Comparison of ENCODE assay signal across 19 cellular contexts in the genomic region with DNA sequence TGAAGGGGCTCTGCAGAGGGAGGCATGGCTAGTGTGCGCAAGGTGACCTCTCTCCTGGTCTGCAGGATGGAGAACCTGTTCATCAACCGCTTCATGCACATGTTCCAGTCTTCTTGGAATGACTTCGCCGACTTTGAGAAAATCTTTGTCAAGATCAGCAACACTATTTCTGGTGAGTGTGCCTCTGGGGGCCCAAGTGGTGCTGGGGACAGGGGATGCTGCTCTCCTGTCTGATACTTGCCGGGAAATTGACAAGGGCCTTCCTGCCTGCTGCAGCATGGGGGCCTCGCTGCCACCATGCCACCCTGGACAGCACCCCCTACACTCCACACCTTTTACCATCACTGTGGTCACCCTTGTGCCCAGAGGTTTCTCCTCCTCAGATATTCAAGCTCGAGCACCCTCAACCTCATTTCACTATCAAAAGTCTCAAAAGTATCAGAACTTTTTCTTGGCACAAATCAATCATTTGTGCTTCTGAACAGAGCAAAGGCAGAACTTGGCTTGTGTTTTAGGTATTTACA. TPM values are rescaled to one million over a fixed set of nuclear protein-coding genes. Genes with fewer than 3 reads are reported as not detected.
DNase-seq lines count a peak whose midpoint lies in the region; ATAC-seq and TF ChIP-seq lines count a peak whose summit lies in the region.
"Had no signal": no experiment of that assay in that cellular context is flagged by ENCODE, and none has a peak within 500 bp of the region (broad histone marks: within the 10 kb centered on the region; RNA-seq: fewer than 3 reads in every experiment).

No MANE protein-coding gene starts in this region.

- no peak for TF ChIP-seq CTCF in right lobe of liver (IDR thresholded peaks at IDR 0.05)

- in situ Hi-C loops in GM23248 (cut with MboI), result no loop called here

- no peak overlapping the region for H2AFZ ChIP-seq in GM23248

- CTCF ChIA-PET in activated CD8-positive, alpha-beta memory T cell treated with anti-CD3 and anti-CD28 coated beads, Interleukin-2, amount 10 ng/mL, durations not matched to agents 7 days and 5 days (lab: Charles Lee), result interaction anchor here (1.1 kb wide), 1 partner anchor 236 kb away, joined by 3 read pairs; no protein-coding TSS in a partner anchor

- peak overlapping the region; percentile 45 for H3K27ac Mint-ChIP-seq in activated CD8-positive, alpha-beta memory T cell treated with anti-CD3 and anti-CD28 coated beads, Interleukin-2, amount 10 ng/mL, durations not matched to agents 7 days and 5 days
- peak overlapping the region; percentile 17 for H3K27ac Mint-ChIP-seq in activated T-helper 17 cell treated with anti-CD3 and anti-CD28 coated beads, Interleukin-2, amount 50 U/mL, for 72 hours
- H3K27ac Mint-ChIP-seq in stimulated activated effector memory CD8-positive, alpha-beta T cell treated with anti-CD3 and anti-CD28 coated beads, Interleukin-12 subunit alpha, Interleukin-12 subunit beta, amount 100 ng/mL, for 72 hours, result peak overlapping the region; percentile 7
- H3K27ac Mint-ChIP-seq: CD4-positive, alpha-beta T cell had no signal

- peaks cover 11% of the 10 kb centered on the region for H3K36me3 Mint-ChIP-seq in activated CD8-positive, alpha-beta memory T cell treated with anti-CD3 and anti-CD28 coated beads, Interleukin-2, amount 10 ng/mL, durations not matched to agents 7 days and 5 days
- peaks cover 7% of the 10 kb centered on the region for H3K36me3 Mint-ChIP-seq in activated T-helper 17 cell treated with anti-CD3 and anti-CD28 coated beads, Interleukin-2, amount 50 U/mL, for 72 hours (ENCODE audit: low read depth)
- peaks cover under 1% of the 10 kb centered on the region for H3K36me3 Mint-ChIP-seq in stimulated activated effector memory CD8-positive, alpha-beta T cell treated with anti-CD3 and anti-CD28 coated beads, Interleukin-12 subunit alpha, Interleukin-12 subunit beta, amount 100 ng/mL, for 72 hours

- 25% methylated on average over 1 of the region's 7 CpGs for WGBS in right lobe of liver (ENCODE audit: insufficient coverage, low coverage, low lambda C conversion rate, missing lambda C conversion rate)
- 77 to 79% methylated on average over 7 of the region's 7 CpGs for WGBS in GM23248 (ENCODE audit: low coverage in 1 of 2, low lambda C conversion rate in 2 of 2, missing lambda C conversion rate in 2 of 2), 2 experiments

- no peaks in the 10 kb centered on the region for H4K20me1 ChIP-seq in GM23248 (ENCODE audit: insufficient read depth)

- H3K9me2 ChIP-seq in GM23248 (ENCODE audit: insufficient read depth), result no peaks in the 10 kb centered on the region

- H3K4me1 ChIP-seq in right lobe of liver (peaks cover 0 to 11% (median 0%) of the 10 kb centered on the region in 4 donors), GM23248 (ENCODE audit: insufficient read depth) (no peaks in the 10 kb centered on the region)
- H3K4me1 ChIP-seq: HAP-1 had no signal

- TF ChIP-seq POLR2A in right lobe of liver (IDR thresholded peaks at IDR 0.05), result no peak

- no peaks in the 10 kb centered on the region for H3K9me3 ChIP-seq in right lobe of liver
- H3K9me3 ChIP-seq in GM23248 (ENCODE audit: low read depth), result no peaks in the 10 kb centered on the region
- H3K9me3 ChIP-seq: A549, HAP-1 had no signal

- peaks cover 76% of the 10 kb centered on the region for H3K4me1 Mint-ChIP-seq in activated CD8-positive, alpha-beta memory T cell treated with anti-CD3 and anti-CD28 coated beads, Interleukin-2, amount 10 ng/mL, durations not matched to agents 7 days and 5 days
- H3K4me1 Mint-ChIP-seq in activated T-helper 17 cell treated with anti-CD3 and anti-CD28 coated beads, Interleukin-2, amount 50 U/mL, for 72 hours, result peaks cover 44% of the 10 kb centered on the region
- peaks cover 74% of the 10 kb centered on the region for H3K4me1 Mint-ChIP-seq in stimulated activated effector memory CD8-positive, alpha-beta T cell treated with anti-CD3 and anti-CD28 coated beads, Interleukin-12 subunit alpha, Interleukin-12 subunit beta, amount 100 ng/mL, for 72 hours

- intact Hi-C loops in right lobe of liver (cut with DNase I), result no loop called here

- no peak for ATAC-seq in activated CD8-positive, alpha-beta memory T cell treated with anti-CD3 and anti-CD28 coated beads, Interleukin-2, amount 10 ng/mL, durations not matched to agents 7 days and 5 days
- no peak for ATAC-seq in activated T-helper 17 cell treated with anti-CD3 and anti-CD28 coated beads, Interleukin-2, amount 50 U/mL, for 72 hours (replicated peaks)
- no peak for ATAC-seq in stimulated activated effector memory CD8-positive, alpha-beta T cell treated with anti-CD3 and anti-CD28 coated beads, Interleukin-12 subunit alpha, Interleukin-12 subunit beta, amount 100 ng/mL, for 72 hours
- no peak for ATAC-seq in right lobe of liver
- ATAC-seq: A549 had no signal

- no peak overlapping the region for H3K4me3 Mint-ChIP-seq in activated CD8-positive, alpha-beta memory T cell treated with anti-CD3 and anti-CD28 coated beads, Interleukin-2, amount 10 ng/mL, durations not matched to agents 7 days and 5 days
- no peak overlapping the region for H3K4me3 Mint-ChIP-seq in activated T-helper 17 cell treated with anti-CD3 and anti-CD28 coated beads, Interleukin-2, amount 50 U/mL, for 72 hours
- no peak overlapping the region for H3K4me3 Mint-ChIP-seq in stimulated activated effector memory CD8-positive, alpha-beta T cell treated with anti-CD3 and anti-CD28 coated beads, Interleukin-12 subunit alpha, Interleukin-12 subunit beta, amount 100 ng/mL, for 72 hours
- H3K4me3 Mint-ChIP-seq: CD4-positive, alpha-beta T cell had no signal

- no peaks in the 10 kb centered on the region for H3F3A ChIP-seq in GM23248 (ENCODE audit: insufficient read depth)

- H3K27me3 ChIP-seq in right lobe of liver, result no peaks in the 10 kb centered on the region
- H3K27me3 ChIP-seq in GM23248 (replicated peaks; ENCODE audit: insufficient read depth), result peaks cover 22% of the 10 kb centered on the region; the same call in 1 of the 2 replicates

- no peak overlapping the region for H3K27ac ChIP-seq in right lobe of liver
- no peak overlapping the region for H3K27ac ChIP-seq in GM23248
- H3K27ac ChIP-seq: A549 had no signal

- DNase-seq in activated CD8-positive, alpha-beta memory T cell treated with anti-CD3 and anti-CD28 coated beads, Interleukin-2, amount 10 ng/mL, durations not matched to agents 7 days and 5 days, result no peak
- DNase-seq in activated CD8-positive, alpha-beta memory T cell treated with anti-CD3 and anti-CD28 coated beads for 24 hours, result no peak
- DNase-seq in GM03348 (ENCODE audit: low spot score) (peak; percentile 1), NCI-H146 (lab: John Stamatoyannopoulos, UW) (no peak), right lobe of liver (no peak), GM23248 (no peak)
- DNase-seq in stimulated activated effector memory CD8-positive, alpha-beta T cell treated with anti-CD3 and anti-CD28 coated beads, Interleukin-12 subunit alpha, Interleukin-12 subunit beta, amount 100 ng/mL, for 72 hours (ENCODE audit: low spot score in 2 of 2), result no peak
- DNase-seq: CD4-positive, alpha-beta T cell; EL; KBM-7; NCI-H1048; NCI-H1694; NCI-H345; NCI-H526 treated with DMSO at 0.1 percent for 48 hours; SIG-M5 had no signal

- no peaks in the 10 kb centered on the region for H3K9me3 Mint-ChIP-seq in activated CD8-positive, alpha-beta memory T cell treated with anti-CD3 and anti-CD28 coated beads, Interleukin-2, amount 10 ng/mL, durations not matched to agents 7 days and 5 days (ENCODE audit: low read depth)
- no peaks in the 10 kb centered on the region for H3K9me3 Mint-ChIP-seq in activated T-helper 17 cell treated with anti-CD3 and anti-CD28 coated beads, Interleukin-2, amount 50 U/mL, for 72 hours
- no peaks in the 10 kb centered on the region for H3K9me3 Mint-ChIP-seq in stimulated activated effector memory CD8-positive, alpha-beta T cell treated with anti-CD3 and anti-CD28 coated beads, Interleukin-12 subunit alpha, Interleukin-12 subunit beta, amount 100 ng/mL, for 72 hours
- H3K9me3 Mint-ChIP-seq: CD4-positive, alpha-beta T cell had no signal

- no peak overlapping the region for H3K9ac ChIP-seq in GM23248

- no peaks in the 10 kb centered on the region for H3K27me3 Mint-ChIP-seq in activated CD8-positive, alpha-beta memory T cell treated with anti-CD3 and anti-CD28 coated beads, Interleukin-2, amount 10 ng/mL, durations not matched to agents 7 days and 5 days
- no peaks in the 10 kb centered on the region for H3K27me3 Mint-ChIP-seq in activated T-helper 17 cell treated with anti-CD3 and anti-CD28 coated beads, Interleukin-2, amount 50 U/mL, for 72 hours
- H3K27me3 Mint-ChIP-seq: CD4-positive, alpha-beta T cell had no signal

- no peak overlapping the region for H3K4me3 ChIP-seq in right lobe of liver
- H3K4me3 ChIP-seq in GM23248, result no peak overlapping the region
- H3K4me3 ChIP-seq: A549, HAP-1 had no signal

- H3K79me2 ChIP-seq in GM23248 (ENCODE audit: insufficient read depth), result no peaks in the 10 kb centered on the region

- no peaks in the 10 kb centered on the region for H3K36me3 ChIP-seq in right lobe of liver
- H3K36me3 ChIP-seq in GM23248 (ENCODE audit: low read depth), result no peaks in the 10 kb centered on the region
- H3K36me3 ChIP-seq: HAP-1 had no signal

- H3K4me2 ChIP-seq in GM23248 (ENCODE audit: unreplicated experiment), result no peak overlapping the region
- H3K4me2 ChIP-seq: A549 had no signal

RNA-seq across cellular contexts. Expression of a gene that starts 50.0 kb away (rescaled TPM):
- total RNA-seq in activated CD8-positive, alpha-beta memory T cell treated with anti-CD3 and anti-CD28 coated beads, Interleukin-2, amount 10 ng/mL, durations not matched to agents 7 days and 5 days, result 1 to 10 TPM; 1.9 to 8.9 TPM
- total RNA-seq in activated T-helper 17 cell treated with anti-CD3 and anti-CD28 coated beads, Interleukin-2, amount 50 U/mL, for 72 hours, result 1 to 10 TPM; 4.0 to 7.9 TPM
- total RNA-seq in right lobe of liver, result 10 to 100 TPM in 2 of 6 experiments, 1 to 10 TPM in 4; 3.1 to 10.9 (median 6.6) TPM
- not detected in 2 replicates for total RNA-seq in GM23248 (2014; rRNA removed; shearing (Covaris generic))
- 0.22 TPM in 1 of 2 replicates, not detected in the other for polyA plus RNA-seq in GM23248 (2016; fragmentation: Nextera tagmentation; extraction: Ambion mirVana)
- total RNA-seq: RPMI7951 had no signal
